ENCODE assay signal across 9 cellular contexts in the genomic region with DNA sequence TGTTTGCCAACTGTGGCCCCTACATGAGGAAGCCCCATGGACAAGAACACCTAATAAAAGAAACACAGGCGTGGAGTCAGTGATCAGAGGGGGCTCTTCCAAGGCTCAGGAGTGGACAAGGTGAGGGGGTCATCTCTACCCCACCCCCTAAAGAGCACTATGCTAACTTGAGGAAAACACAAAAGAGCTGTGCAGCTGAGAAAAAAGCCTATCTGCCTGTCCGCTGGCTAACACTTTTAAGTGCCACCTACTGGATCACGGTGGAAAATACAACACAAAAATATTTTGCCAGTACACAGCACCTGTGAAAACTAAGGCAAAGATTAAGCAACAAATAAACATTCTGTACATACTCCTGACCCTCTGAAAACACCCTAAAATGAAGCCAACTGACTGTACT. TPM values are rescaled to one million over a fixed set of nuclear protein-coding genes. Genes with fewer than 3 reads are reported as not detected.
A peak's percentile ranks its signal among the peaks of the same experiment; 100 is the strongest.
DNase-seq lines count a peak whose midpoint lies in the region; ATAC-seq, FAIRE-seq and TF ChIP-seq lines count a peak whose summit lies in the region.
"Had no signal": no experiment of that assay in that cellular context is flagged by ENCODE, and none has a peak within 500 bp of the region (broad histone marks: within the 10 kb centered on the region; RNA-seq: fewer than 3 reads in every experiment).

No MANE protein-coding gene starts in this region.

- FAIRE-seq in keratinocyte (lab: Jason Lieb, UNC) = peak; percentile 77

- H3K9me1 ChIP-seq in keratinocyte (ENCODE audit: control insufficient read depth, extremely low read depth, insufficient read depth, low read length) = no peaks in the 10 kb centered on the region

- H3K9me3 ChIP-seq in keratinocyte (ENCODE audit: control insufficient read depth, low read depth, low read length) (no peaks in the 10 kb centered on the region), Peyer's patch (no peaks in the 10 kb centered on the region), ascending aorta (no peaks in the 10 kb centered on the region)

- TF ChIP-seq CTCF in C4-2B (conservative IDR thresholded peaks at IDR 0.05) (peak; percentile 68), keratinocyte (optimal IDR thresholded peaks at IDR 0.05 in 1 of 3, IDR thresholded peaks at IDR 0.05 in 1 of 3, conservative IDR thresholded peaks at IDR 0.05 in 1 of 3; ENCODE audit: extremely low read depth in 1 of 3, insufficient read depth in 2 of 3, low read length in 3 of 3) (peak; percentile 39 to 42 (median 40)), Peyer's patch (IDR thresholded peaks at IDR 0.05) (peak in 3 of 6 experiments; percentile 53 to 59 (median 56)), ascending aorta (IDR thresholded peaks at IDR 0.05) (no peak)

- dilution Hi-C loops in keratinocyte (cut with MboI; ENCODE audit: extremely low pct_ligation_motif_present, low sequenced_read_pairs) = no loop called here

- intact Hi-C loops in ascending aorta (cut with DNase I) = no loop called here

- DNase-seq in RPMI8226 (peak; percentile 74), keratinocyte (ENCODE audit: low read depth, low spot score) (no peak), Peyer's patch (no peak), ascending aorta (ENCODE audit: low spot score in 2 of 2) (no peak), NOMO-1 treated with dmso at 0.1 percent for 144 hours (lab: John Stamatoyannopoulos, UW; ENCODE audit: unreplicated experiment) (no peak)

- no peaks in the 10 kb centered on the region for H3K4me1 ChIP-seq in keratinocyte (ENCODE audit: control insufficient read depth, extremely low read depth, insufficient read depth, low read length)
- H3K4me1 ChIP-seq in Peyer's patch = no peaks in the 10 kb centered on the region
- no peaks in the 10 kb centered on the region for H3K4me1 ChIP-seq in ascending aorta

- H3K27me3 ChIP-seq in keratinocyte (ENCODE audit: control insufficient read depth, extremely low read depth, insufficient read depth, low read length) (no peaks in the 10 kb centered on the region), Peyer's patch (no peaks in the 10 kb centered on the region), ascending aorta (no peaks in the 10 kb centered on the region)

- ATAC-seq in GM18868 (IDR thresholded peaks at IDR 0.05; ENCODE audit: unreplicated experiment) (peak; percentile 63), HG02759 (IDR thresholded peaks at IDR 0.05; ENCODE audit: unreplicated experiment) (no peak)

- H2AFZ ChIP-seq in keratinocyte (ENCODE audit: control insufficient read depth, low read length) = no peak overlapping the region

- H3K27ac ChIP-seq in C4-2B (no peak overlapping the region), keratinocyte (ENCODE audit: control insufficient read depth, insufficient read depth, low read length) (no peak overlapping the region), Peyer's patch (no peak overlapping the region), ascending aorta (no peak overlapping the region)

- H3K36me3 ChIP-seq in keratinocyte (ENCODE audit: control insufficient read depth in 2 of 2, extremely low read depth in 1 of 2, insufficient read depth in 2 of 2, low read length in 2 of 2) (no peaks in the 10 kb centered on the region), Peyer's patch (no peaks in the 10 kb centered on the region), ascending aorta (no peaks in the 10 kb centered on the region)

- H4K20me1 ChIP-seq in keratinocyte (ENCODE audit: control insufficient read depth, extremely low read depth, insufficient read depth, low read length) = no peaks in the 10 kb centered on the region

- no peaks in the 10 kb centered on the region for H3K79me2 ChIP-seq in keratinocyte (ENCODE audit: control insufficient read depth, insufficient read depth, low read length)

- no peak overlapping the region for H3K4me3 ChIP-seq in keratinocyte (ENCODE audit: control insufficient read depth in 2 of 3, extremely low read depth in 1 of 3, insufficient read depth in 2 of 3, low read depth in 1 of 3, low read length in 3 of 3)
- H3K4me3 ChIP-seq in Peyer's patch = no peak overlapping the region
- H3K4me3 ChIP-seq in ascending aorta = no peak overlapping the region

- no peak overlapping the region for H3K9ac ChIP-seq in keratinocyte (ENCODE audit: control insufficient read depth, extremely low read depth, insufficient read depth, low read length)

- no peak for TF ChIP-seq POLR2A in Peyer's patch (IDR thresholded peaks at IDR 0.05)

- H3K4me2 ChIP-seq in keratinocyte (ENCODE audit: control insufficient read depth, extremely low read depth, insufficient read depth, low read depth, low read length) = no peak overlapping the region

RNA-seq across cellular contexts. Expression of gene COBL, which starts 53.1 kb away (rescaled TPM):
- 4.4 to 6.5 TPM (median 4.5 TPM) in 3 replicates for polyA plus RNA-seq in keratinocyte
- 3.7 TPM for polyA plus RNA-seq in keratinocyte (2011; ENCODE audit: low read depth)
- 7.9 and 9.7 TPM in 2 replicates for polyA plus RNA-seq in keratinocyte (2011; cell fraction: cytosol; rRNA removed)
- polyA plus RNA-seq in keratinocyte (2011; cell fraction: nucleus; rRNA removed) = 8.6 and 10.8 TPM in 2 replicates
- polyA plus RNA-seq in keratinocyte (2012; ENCODE audit: low replicate concordance) = 5.4 and 6.8 TPM in 2 replicates
- 4.5 to 12.7 TPM (median 9.8 TPM) in 3 replicates for polyA minus RNA-seq in keratinocyte
- 5.6 TPM for polyA minus RNA-seq in keratinocyte (2011; cell fraction: cytosol; rRNA and poly(A)+ RNA removed)
- 7.6 and 12.6 TPM in 2 replicates for polyA minus RNA-seq in keratinocyte (2011; cell fraction: nucleus; rRNA and poly(A)+ RNA removed)
- total RNA-seq in Peyer's patch (100 to 1,000 TPM in 3 of 4 donors, 10 to 100 TPM in 1; 25.6 to 129 (median 116) TPM), ascending aorta (0.11 TPM)
- total RNA-seq: RPMI7951 had no signal

Comparison
In these comparisons a context has a peak if more than half of its experiments do, and no peak if none do; other contexts are left out.
1. CTCF ChIP-seq: peak in C4-2B (single experiment) and keratinocyte (3 of 3); none in ascending aorta (0 of 3).
2. RNA of gene COBL, which starts 53.1 kb away (total RNA-seq): 25.6 to 129 TPM in Peyer's patch; 0.11 TPM in ascending aorta (single experiment); every median in the first group is over 10 times any median in the second.